ENCODE assay signal across 8 cellular contexts in genomic region chr6:155528982-155529453, GRCh38.
A peak's percentile ranks its signal among the peaks of the same experiment; 100 is the strongest.
DNase-seq lines count a peak whose midpoint lies in the region; ATAC-seq, FAIRE-seq and TF ChIP-seq lines count a peak whose summit lies in the region.

No MANE protein-coding gene starts in this region.

- peak; percentile 93 for FAIRE-seq in G401.6 (lab: Jason Lieb, UNC)

- no peak overlapping the region for H3K4me3 Mint-ChIP-seq in immature natural killer cell

- DNase-seq in HS-5 (ENCODE audit: low read depth) (peak; percentile 65), astrocyte of the cerebellum (ENCODE audit: low read depth) (peak; percentile 48), mucosa of gallbladder (ENCODE audit: low spot score) (peak; percentile 24), left lobe of liver (ENCODE audit: low spot score) (no peak), immature natural killer cell (no peak), midbrain (lab: John Stamatoyannopoulos, UW) (no peak), NCI-H510A (lab: John Stamatoyannopoulos, UW) (no peak)

- peaks cover 0 to 3% (median 0%) of the 10 kb centered on the region in 6 donors for H3K9me3 Mint-ChIP-seq in immature natural killer cell

- H3K4me1 Mint-ChIP-seq in immature natural killer cell = peaks cover 8 to 10% of the 10 kb centered on the region in 2 donors

- no peak overlapping the region for H3K27ac Mint-ChIP-seq in immature natural killer cell

- in situ Hi-C loops in astrocyte of the cerebellum (cut with HindIII; ENCODE audit: low sequenced_read_pairs) = no loop called here

- ATAC-seq in left lobe of liver = no peak

- no peak for TF ChIP-seq CTCF in astrocyte of the cerebellum (IDR thresholded peaks at IDR 0.05; ENCODE audit: low read depth, low read length, missing control alignments)

- peaks cover 0 to 2% (median 0%) of the 10 kb centered on the region in 3 donors for H3K27me3 Mint-ChIP-seq in immature natural killer cell (ENCODE audit: low read depth in 3 of 3)

- H3K4me3 ChIP-seq in astrocyte of the cerebellum (ENCODE audit: low read depth, low read length) = no peak overlapping the region

- H3K36me3 Mint-ChIP-seq in immature natural killer cell = peaks cover 0 to 6% (median 0%) of the 10 kb centered on the region in 3 donors

Comparison
In these comparisons a context has a peak if more than half of its experiments do, and no peak if none do; other contexts are left out.
1. DNase-seq: peak in HS-5 (single experiment), astrocyte of the cerebellum (single experiment) and mucosa of gallbladder (single experiment); none in left lobe of liver (single experiment), immature natural killer cell (0 of 3), midbrain (single experiment) and NCI-H510A (single experiment).